Comparison of ENCODE assay signal across 10 cellular contexts in genomic region chr9:113012492-113012891, GRCh38. TPM values are rescaled to one million over a fixed set of nuclear protein-coding genes. Genes with fewer than 3 reads are reported as not detected.
DNase-seq lines count a peak whose midpoint lies in the region; ATAC-seq and TF ChIP-seq lines count a peak whose summit lies in the region.
"Had no signal": no experiment of that assay in that cellular context is flagged by ENCODE, and none has a peak within 500 bp of the region (broad histone marks: within the 10 kb centered on the region; RNA-seq: fewer than 3 reads in every experiment).

No MANE protein-coding gene starts in this region.

- intact Hi-C loops in left ventricle myocardium inferior (cut with micrococcal nuclease) (no loop called here), Right ventricle myocardium superior (cut with DNase I) (no loop called here), breast epithelium (cut with DNase I; ENCODE audit: low total_unique reads) (no loop called here), lower lobe of right lung (cut with DNase I) (no loop called here), upper lobe of right lung (cut with DNase I) (no loop called here)

- H3K36me3 ChIP-seq in left ventricle myocardium inferior (no peaks in the 10 kb centered on the region), breast epithelium (no peaks in the 10 kb centered on the region), lower lobe of right lung (no peaks in the 10 kb centered on the region), upper lobe of right lung (no peaks in the 10 kb centered on the region)

- TF ChIP-seq CTCF in left ventricle myocardium inferior (IDR thresholded peaks at IDR 0.05; ENCODE audit: borderline replicate concordance) (no peak), breast epithelium (IDR thresholded peaks at IDR 0.05) (no peak), lower lobe of right lung (IDR thresholded peaks at IDR 0.05) (no peak), upper lobe of right lung (IDR thresholded peaks at IDR 0.05) (no peak)

- no peak for TF ChIP-seq POLR2A in breast epithelium (IDR thresholded peaks at IDR 0.05)

- DNase-seq in left ventricle myocardium inferior = no peak
- DNase-seq in Right ventricle myocardium superior = no peak
- no peak for DNase-seq in breast epithelium (ENCODE audit: low spot score in 2 of 2)
- no peak for DNase-seq in lower lobe of right lung
- DNase-seq in upper lobe of right lung = no peak
- DNase-seq in NCI-H446 (lab: John Stamatoyannopoulos, UW) = no peak
- no peak for DNase-seq in HuH-7.5 (ENCODE audit: low spot score)
- DNase-seq in T-helper 1 cell = no peak
- DNase-seq: KBM-7 had no signal

- peaks cover 4% of the 10 kb centered on the region for H3K27me3 ChIP-seq in left ventricle myocardium inferior (ENCODE audit: low read depth)
- H3K27me3 ChIP-seq in breast epithelium = no peaks in the 10 kb centered on the region
- H3K27me3 ChIP-seq in lower lobe of right lung (ENCODE audit: low read depth) = peaks cover 8% of the 10 kb centered on the region
- no peaks in the 10 kb centered on the region for H3K27me3 ChIP-seq in upper lobe of right lung

- no peak overlapping the region for H3K27ac ChIP-seq in left ventricle myocardium inferior (replicated peaks)
- H3K27ac ChIP-seq in breast epithelium = no peak overlapping the region
- H3K27ac ChIP-seq in lower lobe of right lung = no peak overlapping the region
- H3K27ac ChIP-seq in upper lobe of right lung = no peak overlapping the region

- peaks cover 64% of the 10 kb centered on the region for H3K9me3 ChIP-seq in left ventricle myocardium inferior (replicated peaks)
- peaks cover 19 to 38% of the 10 kb centered on the region in 2 donors for H3K9me3 ChIP-seq in breast epithelium
- H3K9me3 ChIP-seq in lower lobe of right lung = peaks cover 31% of the 10 kb centered on the region
- H3K9me3 ChIP-seq in upper lobe of right lung = no peaks in the 10 kb centered on the region

- H3K4me3 ChIP-seq in left ventricle myocardium inferior = peak overlapping the region; percentile 67
- peak overlapping the region; percentile 11 to 69 (median 37) for H3K4me3 ChIP-seq in breast epithelium
- peak overlapping the region; percentile 42 for H3K4me3 ChIP-seq in lower lobe of right lung
- H3K4me3 ChIP-seq in upper lobe of right lung = peak overlapping the region; percentile 33

- ATAC-seq in Right ventricle myocardium superior (ENCODE audit: poor library complexity) (no peak), lower lobe of right lung (no peak), upper lobe of right lung (no peak)
- ATAC-seq: Panc1 had no signal

- H3K4me1 ChIP-seq in left ventricle myocardium inferior = peaks cover 9% of the 10 kb centered on the region
- H3K4me1 ChIP-seq in breast epithelium = no peaks in the 10 kb centered on the region
- no peaks in the 10 kb centered on the region for H3K4me1 ChIP-seq in lower lobe of right lung
- no peaks in the 10 kb centered on the region for H3K4me1 ChIP-seq in upper lobe of right lung

RNA-seq across cellular contexts. Expression of gene ZNF883, which starts 0.5 kb away (rescaled TPM):
- 6.2 TPM for total RNA-seq in left ventricle myocardium inferior
- total RNA-seq in Right ventricle myocardium superior = 5.7 TPM
- 1 to 10 TPM; 1.4 to 4.6 (median 2.6) TPM for total RNA-seq in breast epithelium
- total RNA-seq in lower lobe of right lung = 0.89 TPM
- 0.78 TPM for total RNA-seq in upper lobe of right lung

RNA-seq across cellular contexts. Expression of gene ZFP37, which starts 44.0 kb away (rescaled TPM):
- total RNA-seq in left ventricle myocardium inferior = 1.0 TPM
- total RNA-seq in Right ventricle myocardium superior = 1.0 TPM
- 1 to 10 TPM; 2.9 to 6.4 (median 5.2) TPM for total RNA-seq in breast epithelium
- 1.1 TPM for total RNA-seq in lower lobe of right lung
- 2.4 TPM for total RNA-seq in upper lobe of right lung
